ENCODE assay signal across 15 cellular contexts in the genomic region with DNA sequence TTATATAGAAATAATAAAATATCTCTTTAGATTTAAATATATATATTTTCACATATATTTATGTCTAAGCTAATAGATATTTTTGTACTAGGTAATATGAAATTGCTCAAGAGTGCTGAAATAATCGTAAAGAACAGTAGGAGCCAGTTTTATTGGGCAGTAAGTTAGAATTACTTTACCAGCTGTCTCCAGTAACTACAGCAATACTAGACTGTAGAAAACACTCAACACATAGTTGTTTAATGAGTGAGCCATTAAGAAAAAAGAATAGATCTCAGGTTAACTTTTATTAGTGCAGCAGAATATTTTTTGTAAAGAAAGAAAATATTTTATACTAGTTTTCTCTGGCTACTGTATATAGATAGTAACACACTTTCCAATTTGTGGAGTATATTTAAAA.
"Had no signal": no experiment of that assay in that cellular context is flagged by ENCODE, and none has a peak within 500 bp of the region (broad histone marks: within the 10 kb centered on the region; RNA-seq: fewer than 3 reads in every experiment).

No MANE protein-coding gene starts in this region.

- H3K36me3 ChIP-seq: neural progenitor cell, ovary, sigmoid colon, thoracic aorta, WERI-Rb-1 had no signal

- H3K27me3 ChIP-seq: neural progenitor cell, ovary, sigmoid colon had no signal

- H3K4me2 ChIP-seq: neural progenitor cell had no signal

- H3K4me1 Mint-ChIP-seq: activated CD8-positive, alpha-beta memory T cell treated with anti-CD3 and anti-CD28 coated beads, Interleukin-2, amount 10 ng/mL, durations not matched to agents 7 days and 5 days; activated naive CD4-positive, alpha-beta T cell treated with anti-CD3 and anti-CD28 coated beads, Interleukin-2, amount 10 ng/mL, durations not matched to agents 7 days and 5 days; naive B cell; neural progenitor cell; stimulated activated effector memory CD8-positive, alpha-beta T cell treated with anti-CD3 and anti-CD28 coated beads, Interleukin-12 subunit alpha, Interleukin-12 subunit beta, amount 100 ng/mL, for 72 hours had no signal

- H3K4me3 Mint-ChIP-seq: activated CD8-positive, alpha-beta memory T cell treated with anti-CD3 and anti-CD28 coated beads, Interleukin-2, amount 10 ng/mL, durations not matched to agents 7 days and 5 days; activated naive CD4-positive, alpha-beta T cell treated with anti-CD3 and anti-CD28 coated beads, Interleukin-2, amount 10 ng/mL, durations not matched to agents 7 days and 5 days; activated T-cell treated with anti-CD3 and anti-CD28 coated beads, Interleukin-2, amount 50 U/mL, for 24 hours; naive B cell; neural progenitor cell; stimulated activated effector memory CD8-positive, alpha-beta T cell treated with anti-CD3 and anti-CD28 coated beads, Interleukin-12 subunit alpha, Interleukin-12 subunit beta, amount 100 ng/mL, for 72 hours had no signal

- H3K9me3 ChIP-seq: ovary, sigmoid colon had no signal

- H3K27ac ChIP-seq: neural progenitor cell, ovary, sigmoid colon, thoracic aorta, WERI-Rb-1 had no signal

- H3K4me1 ChIP-seq: neural progenitor cell, sigmoid colon had no signal

- H3K36me3 Mint-ChIP-seq: activated CD8-positive, alpha-beta memory T cell treated with anti-CD3 and anti-CD28 coated beads, Interleukin-2, amount 10 ng/mL, durations not matched to agents 7 days and 5 days; activated naive CD4-positive, alpha-beta T cell treated with anti-CD3 and anti-CD28 coated beads, Interleukin-2, amount 10 ng/mL, durations not matched to agents 7 days and 5 days; naive B cell; neural progenitor cell; stimulated activated effector memory CD8-positive, alpha-beta T cell treated with anti-CD3 and anti-CD28 coated beads, Interleukin-12 subunit alpha, Interleukin-12 subunit beta, amount 100 ng/mL, for 72 hours had no signal

- DNase-seq: activated CD4-positive, alpha-beta T cell treated with anti-CD3 and anti-CD28 coated beads, Interleukin-2, amount 50 U/mL, for 48 hours; activated CD8-positive, alpha-beta memory T cell treated with anti-CD3 and anti-CD28 coated beads, Interleukin-2, amount 10 ng/mL, durations not matched to agents 7 days and 5 days; activated naive CD4-positive, alpha-beta T cell treated with anti-CD3 and anti-CD28 coated beads, Interleukin-2, amount 10 ng/mL, durations not matched to agents 7 days and 5 days; activated T-cell treated with anti-CD3 and anti-CD28 coated beads, Interleukin-2, amount 50 U/mL, for 24 hours; hypothalamus; kidney; naive B cell; ovary; sigmoid colon; T-helper 1 cell; WERI-Rb-1 had no signal

- H3K9ac ChIP-seq: neural progenitor cell had no signal

- H2AFZ ChIP-seq: neural progenitor cell had no signal

- H3K27me3 Mint-ChIP-seq: activated CD8-positive, alpha-beta memory T cell treated with anti-CD3 and anti-CD28 coated beads, Interleukin-2, amount 10 ng/mL, durations not matched to agents 7 days and 5 days; activated naive CD4-positive, alpha-beta T cell treated with anti-CD3 and anti-CD28 coated beads, Interleukin-2, amount 10 ng/mL, durations not matched to agents 7 days and 5 days; activated T-cell treated with anti-CD3 and anti-CD28 coated beads, Interleukin-2, amount 50 U/mL, for 24 hours; naive B cell had no signal

- H3K27ac Mint-ChIP-seq: activated CD8-positive, alpha-beta memory T cell treated with anti-CD3 and anti-CD28 coated beads, Interleukin-2, amount 10 ng/mL, durations not matched to agents 7 days and 5 days; activated naive CD4-positive, alpha-beta T cell treated with anti-CD3 and anti-CD28 coated beads, Interleukin-2, amount 10 ng/mL, durations not matched to agents 7 days and 5 days; activated T-cell treated with anti-CD3 and anti-CD28 coated beads, Interleukin-2, amount 50 U/mL, for 24 hours; naive B cell; neural progenitor cell; stimulated activated effector memory CD8-positive, alpha-beta T cell treated with anti-CD3 and anti-CD28 coated beads, Interleukin-12 subunit alpha, Interleukin-12 subunit beta, amount 100 ng/mL, for 72 hours had no signal

- ATAC-seq: activated CD8-positive, alpha-beta memory T cell treated with anti-CD3 and anti-CD28 coated beads, Interleukin-2, amount 10 ng/mL, durations not matched to agents 7 days and 5 days; stimulated activated effector memory CD8-positive, alpha-beta T cell treated with anti-CD3 and anti-CD28 coated beads, Interleukin-12 subunit alpha, Interleukin-12 subunit beta, amount 100 ng/mL, for 72 hours had no signal

- H3K4me3 ChIP-seq: lung, neural progenitor cell, ovary, sigmoid colon, thoracic aorta had no signal
